Comparison of ENCODE assay signal across 1 cellular context in the genomic region with DNA sequence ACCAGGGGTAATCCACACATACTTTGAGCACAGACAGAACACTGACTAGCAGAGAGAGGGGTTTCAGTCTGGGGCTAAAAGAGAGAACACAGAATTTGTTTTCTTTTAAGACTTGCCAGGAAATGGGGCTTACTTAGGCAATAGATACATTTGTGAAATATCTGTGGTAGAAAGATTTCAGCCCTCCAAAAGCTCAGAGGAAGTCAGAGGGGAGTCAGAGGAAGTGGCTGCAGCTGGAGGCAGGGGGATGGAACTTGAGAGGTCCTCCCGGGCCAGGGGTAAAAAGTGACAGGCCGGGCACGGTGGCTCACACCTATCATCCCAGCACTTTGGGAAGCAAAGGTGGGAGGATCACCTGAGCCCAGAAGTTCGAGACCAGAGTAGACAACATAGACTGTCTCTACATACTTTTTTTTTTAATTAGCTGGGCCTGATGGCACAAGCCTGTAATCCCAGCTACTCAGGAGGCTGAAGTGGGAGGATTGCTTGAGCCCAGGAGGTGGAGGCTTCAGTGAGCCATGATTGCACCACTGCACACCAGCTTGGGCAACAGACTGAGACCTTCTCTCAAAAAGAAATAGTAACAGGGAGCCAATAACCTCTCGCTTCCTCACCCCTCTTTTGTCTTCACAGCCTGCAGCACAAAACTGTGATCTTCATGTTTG.
TF ChIP-seq lines count a peak whose summit lies in the region.

No MANE protein-coding gene starts in this region.

TF ChIP-seq in HepG2, 621 proteins besides CTCF, POLR2A, EP300 and RAD21:
- TF ChIP-seq SOX5 (CRISPR knock-in tag; IDR thresholded peaks at IDR 0.05; ENCODE audit: borderline replicate concordance) (no peak), KLF11 (CRISPR knock-in tag; IDR thresholded peaks at IDR 0.05) (no peak), GATAD2A (CRISPR knock-in tag; IDR thresholded peaks at IDR 0.05) (no peak), MTERF4 (CRISPR knock-in tag; IDR thresholded peaks at IDR 0.05) (no peak), ZNF644 (CRISPR knock-in tag; IDR thresholded peaks at IDR 0.05; ENCODE audit: low read depth) (no peak), ZNF614 (CRISPR knock-in tag; IDR thresholded peaks at IDR 0.05; ENCODE audit: borderline replicate concordance) (no peak), ZFAT (CRISPR knock-in tag; conservative IDR thresholded peaks at IDR 0.05) (no peak), ZNF407 (CRISPR knock-in tag; IDR thresholded peaks at IDR 0.05; ENCODE audit: not compliant biosample characterization) (no peak), FOXO1 (CRISPR knock-in tag; IDR thresholded peaks at IDR 0.05) (no peak), ELF4 (CRISPR knock-in tag; IDR thresholded peaks at IDR 0.05; ENCODE audit: borderline replicate concordance) (no peak), ZNF772 (CRISPR knock-in tag; IDR thresholded peaks at IDR 0.05) (no peak), SMAD9 (CRISPR knock-in tag; IDR thresholded peaks at IDR 0.05) (no peak), ZSCAN20 (CRISPR knock-in tag; IDR thresholded peaks at IDR 0.05; ENCODE audit: borderline replicate concordance) (no peak), ARID2 (CRISPR knock-in tag; IDR thresholded peaks at IDR 0.05; ENCODE audit: borderline replicate concordance) (no peak), PHF8 (CRISPR knock-in tag; IDR thresholded peaks at IDR 0.05) (no peak)
- TF ChIP-seq, protein P1, sequence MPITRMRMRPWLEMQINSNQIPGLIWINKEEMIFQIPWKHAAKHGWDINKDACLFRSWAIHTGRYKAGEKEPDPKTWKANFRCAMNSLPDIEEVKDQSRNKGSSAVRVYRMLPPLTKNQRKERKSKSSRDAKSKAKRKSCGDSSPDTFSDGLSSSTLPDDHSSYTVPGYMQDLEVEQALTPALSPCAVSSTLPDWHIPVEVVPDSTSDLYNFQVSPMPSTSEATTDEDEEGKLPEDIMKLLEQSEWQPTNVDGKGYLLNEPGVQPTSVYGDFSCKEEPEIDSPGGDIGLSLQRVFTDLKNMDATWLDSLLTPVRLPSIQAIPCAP (CRISPR knock-in tag; IDR thresholded peaks at IDR 0.05; ENCODE audit: low read depth) = no peak
- TF ChIP-seq, protein P2, sequence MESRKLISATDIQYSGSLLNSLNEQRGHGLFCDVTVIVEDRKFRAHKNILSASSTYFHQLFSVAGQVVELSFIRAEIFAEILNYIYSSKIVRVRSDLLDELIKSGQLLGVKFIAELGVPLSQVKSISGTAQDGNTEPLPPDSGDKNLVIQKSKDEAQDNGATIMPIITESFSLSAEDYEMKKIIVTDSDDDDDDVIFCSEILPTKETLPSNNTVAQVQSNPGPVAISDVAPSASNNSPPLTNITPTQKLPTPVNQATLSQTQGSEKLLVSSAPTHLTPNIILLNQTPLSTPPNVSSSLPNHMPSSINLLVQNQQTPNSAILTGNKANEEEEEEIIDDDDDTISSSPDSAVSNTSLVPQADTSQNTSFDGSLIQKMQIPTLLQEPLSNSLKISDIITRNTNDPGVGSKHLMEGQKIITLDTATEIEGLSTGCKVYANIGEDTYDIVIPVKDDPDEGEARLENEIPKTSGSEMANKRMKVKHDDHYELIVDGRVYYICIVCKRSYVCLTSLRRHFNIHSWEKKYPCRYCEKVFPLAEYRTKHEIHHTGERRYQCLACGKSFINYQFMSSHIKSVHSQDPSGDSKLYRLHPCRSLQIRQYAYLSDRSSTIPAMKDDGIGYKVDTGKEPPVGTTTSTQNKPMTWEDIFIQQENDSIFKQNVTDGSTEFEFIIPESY (CRISPR knock-in tag; IDR thresholded peaks at IDR 0.05) = no peak
- TF ChIP-seq, protein P3, sequence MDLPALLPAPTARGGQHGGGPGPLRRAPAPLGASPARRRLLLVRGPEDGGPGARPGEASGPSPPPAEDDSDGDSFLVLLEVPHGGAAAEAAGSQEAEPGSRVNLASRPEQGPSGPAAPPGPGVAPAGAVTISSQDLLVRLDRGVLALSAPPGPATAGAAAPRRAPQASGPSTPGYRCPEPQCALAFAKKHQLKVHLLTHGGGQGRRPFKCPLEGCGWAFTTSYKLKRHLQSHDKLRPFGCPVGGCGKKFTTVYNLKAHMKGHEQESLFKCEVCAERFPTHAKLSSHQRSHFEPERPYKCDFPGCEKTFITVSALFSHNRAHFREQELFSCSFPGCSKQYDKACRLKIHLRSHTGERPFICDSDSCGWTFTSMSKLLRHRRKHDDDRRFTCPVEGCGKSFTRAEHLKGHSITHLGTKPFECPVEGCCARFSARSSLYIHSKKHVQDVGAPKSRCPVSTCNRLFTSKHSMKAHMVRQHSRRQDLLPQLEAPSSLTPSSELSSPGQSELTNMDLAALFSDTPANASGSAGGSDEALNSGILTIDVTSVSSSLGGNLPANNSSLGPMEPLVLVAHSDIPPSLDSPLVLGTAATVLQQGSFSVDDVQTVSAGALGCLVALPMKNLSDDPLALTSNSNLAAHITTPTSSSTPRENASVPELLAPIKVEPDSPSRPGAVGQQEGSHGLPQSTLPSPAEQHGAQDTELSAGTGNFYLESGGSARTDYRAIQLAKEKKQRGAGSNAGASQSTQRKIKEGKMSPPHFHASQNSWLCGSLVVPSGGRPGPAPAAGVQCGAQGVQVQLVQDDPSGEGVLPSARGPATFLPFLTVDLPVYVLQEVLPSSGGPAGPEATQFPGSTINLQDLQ (CRISPR knock-in tag; IDR thresholded peaks at IDR 0.05) = no peak
